ENCODE assay signal across 9 cellular contexts in genomic region chr6:98831057-98832031, GRCh38. TPM values are rescaled to one million over a fixed set of nuclear protein-coding genes. Genes with fewer than 3 reads are reported as not detected.
A peak's percentile ranks its signal among the peaks of the same experiment; 100 is the strongest.
DNase-seq lines count a peak whose midpoint lies in the region; ATAC-seq and TF ChIP-seq lines count a peak whose summit lies in the region.
"Had no signal": no experiment of that assay in that cellular context is flagged by ENCODE, and none has a peak within 500 bp of the region (broad histone marks: within the 10 kb centered on the region; RNA-seq: fewer than 3 reads in every experiment).

No MANE protein-coding gene starts in this region.

- peak overlapping the region; percentile 65 for H3K27ac Mint-ChIP-seq in activated naive CD8-positive, alpha-beta T cell treated with anti-CD3 and anti-CD28 coated beads, Interleukin-2, amount 10 ng/mL, durations not matched to agents 7 days and 5 days

- no peak overlapping the region for H3K4me3 ChIP-seq in right atrium auricular region

- peaks cover 25% of the 10 kb centered on the region for H3K4me1 Mint-ChIP-seq in activated naive CD8-positive, alpha-beta T cell treated with anti-CD3 and anti-CD28 coated beads, Interleukin-2, amount 10 ng/mL, durations not matched to agents 7 days and 5 days

- H3K9me3 ChIP-seq in KOPT-K1 (ENCODE audit: insufficient read depth, low read length, poor library complexity, severe bottlenecking) (no peaks in the 10 kb centered on the region), right atrium auricular region (no peaks in the 10 kb centered on the region)

- no peak for TF ChIP-seq CTCF in right atrium auricular region (IDR thresholded peaks at IDR 0.05)

- peaks cover 1% of the 10 kb centered on the region for H3K36me3 Mint-ChIP-seq in activated naive CD8-positive, alpha-beta T cell treated with anti-CD3 and anti-CD28 coated beads, Interleukin-2, amount 10 ng/mL, durations not matched to agents 7 days and 5 days

- no peaks in the 10 kb centered on the region for H3K9me3 Mint-ChIP-seq in activated naive CD8-positive, alpha-beta T cell treated with anti-CD3 and anti-CD28 coated beads, Interleukin-2, amount 10 ng/mL, durations not matched to agents 7 days and 5 days

- H3K4me3 Mint-ChIP-seq in activated naive CD8-positive, alpha-beta T cell treated with anti-CD3 and anti-CD28 coated beads, Interleukin-2, amount 10 ng/mL, durations not matched to agents 7 days and 5 days = peak overlapping the region; percentile 56

- H3K27me3 Mint-ChIP-seq in activated naive CD8-positive, alpha-beta T cell treated with anti-CD3 and anti-CD28 coated beads, Interleukin-2, amount 10 ng/mL, durations not matched to agents 7 days and 5 days = peaks cover 82% of the 10 kb centered on the region

- POLR2A ChIA-PET in activated naive CD8-positive, alpha-beta T cell treated with anti-CD3 and anti-CD28 coated beads, Interleukin-2, amount 10 ng/mL, durations not matched to agents 7 days and 5 days (lab: Charles Lee) = no interaction called here

- peak; percentile 53 for DNase-seq in COR-L47 (lab: John Stamatoyannopoulos, UW)
- DNase-seq in activated naive CD8-positive, alpha-beta T cell treated with anti-CD3 and anti-CD28 coated beads, Interleukin-2, amount 10 ng/mL, durations not matched to agents 7 days and 5 days = peak; percentile 42
- peak; percentile 41 for DNase-seq in midbrain (lab: John Stamatoyannopoulos, UW)
- no peak for DNase-seq in GM19238 (ENCODE audit: insufficient read length, low spot score)
- no peak for DNase-seq in right atrium auricular region (ENCODE audit: low spot score)
- DNase-seq: NK-92 treated with Interleukin-12 subunit alpha and Interleukin-12 subunit beta, amount 100 ng/mL, for 24 hours had no signal

- peaks cover 60 to 69% of the 10 kb centered on the region in 2 donors for H3K27me3 ChIP-seq in right atrium auricular region

- H3K27ac ChIP-seq in KOPT-K1 (ENCODE audit: low read depth, low read length, poor library complexity, severe bottlenecking) (peak overlapping the region; percentile 77), right atrium auricular region (no peak overlapping the region)

- ATAC-seq in activated naive CD8-positive, alpha-beta T cell treated with anti-CD3 and anti-CD28 coated beads, Interleukin-2, amount 10 ng/mL, durations not matched to agents 7 days and 5 days (ENCODE audit: low read depth) = no peak
- ATAC-seq in GM21723 (IDR thresholded peaks at IDR 0.05; ENCODE audit: unreplicated experiment) (no peak), HG03280 (IDR thresholded peaks at IDR 0.05; ENCODE audit: unreplicated experiment) (no peak)

- H3K36me3 ChIP-seq in KOPT-K1 (ENCODE audit: insufficient read depth, low read length) (no peaks in the 10 kb centered on the region), right atrium auricular region (no peaks in the 10 kb centered on the region)

- peaks cover 0 to 62% of the 10 kb centered on the region in 2 donors for H3K4me1 ChIP-seq in right atrium auricular region

RNA-seq across cellular contexts. Expression of gene POU3F2, which starts 3.0 kb away (rescaled TPM):
- not detected for total RNA-seq in activated naive CD8-positive, alpha-beta T cell treated with anti-CD3 and anti-CD28 coated beads, Interleukin-2, amount 10 ng/mL, durations not matched to agents 7 days and 5 days
- not detected for total RNA-seq in right atrium auricular region

Comparison
In these comparisons a context has a peak if more than half of its experiments do, and no peak if none do; other contexts are left out.
1. DNase-seq: peak in COR-L47 (single experiment), activated naive CD8-positive, alpha-beta T cell treated with anti-CD3 and anti-CD28 coated beads, Interleukin-2, amount 10 ng/mL, durations not matched to agents 7 days and 5 days (single experiment) and midbrain (single experiment); none in GM19238 (single experiment) and right atrium auricular region (single experiment).